Comparison of ENCODE assay signal across 11 cellular contexts in the genomic region with DNA sequence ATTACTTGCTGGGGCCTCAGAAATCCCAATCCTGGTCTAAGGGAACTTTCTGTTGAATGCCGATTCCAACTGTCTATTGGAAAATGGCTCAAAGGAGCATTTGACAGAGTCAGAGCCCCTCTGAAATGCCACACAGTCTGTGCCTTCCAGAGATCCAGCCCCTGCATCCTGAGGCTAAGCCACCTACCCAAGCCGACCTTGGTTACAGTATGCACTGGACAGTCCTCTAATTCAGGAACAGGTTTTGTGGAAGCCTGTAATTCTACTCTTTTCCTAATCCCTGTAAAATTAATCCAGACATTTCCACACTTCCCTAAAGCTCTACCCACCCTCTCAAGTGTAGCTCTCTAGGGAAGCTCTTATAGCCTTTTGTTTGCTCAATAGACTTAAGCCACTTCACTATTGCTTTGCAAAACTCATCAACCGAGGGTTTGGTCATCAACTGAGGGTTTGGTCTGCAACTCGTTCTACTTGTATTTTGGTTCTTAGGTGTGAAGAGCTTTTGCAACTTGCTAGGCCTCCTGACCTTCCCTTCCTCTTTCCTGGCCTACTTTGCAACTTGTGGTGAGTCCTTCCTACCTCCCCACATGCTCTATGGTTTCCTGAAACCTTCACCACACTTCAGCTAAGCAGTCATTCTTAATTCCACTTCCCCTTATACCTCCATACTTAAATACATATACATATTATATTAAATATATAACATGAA.
A peak's percentile ranks its signal among the peaks of the same experiment; 100 is the strongest.
DNase-seq lines count a peak whose midpoint lies in the region; ATAC-seq and TF ChIP-seq lines count a peak whose summit lies in the region.
"Had no signal": no experiment of that assay in that cellular context is flagged by ENCODE, and none has a peak within 500 bp of the region (broad histone marks: within the 10 kb centered on the region; RNA-seq: fewer than 3 reads in every experiment).

No MANE protein-coding gene starts in this region.

- H3K9me3 ChIP-seq in Peyer's patch, result no peaks in the 10 kb centered on the region
- H3K9me3 ChIP-seq in A673 (ENCODE audit: low read depth, low read length, poor library complexity, severe bottlenecking), result peaks cover 4% of the 10 kb centered on the region
- H3K9me3 ChIP-seq in prostate gland, result no peaks in the 10 kb centered on the region
- H3K9me3 ChIP-seq: vagina had no signal

- H3K27me3 Mint-ChIP-seq in activated CD8-positive, alpha-beta memory T cell treated with anti-CD3 and anti-CD28 coated beads, Interleukin-2, amount 10 ng/mL, durations not matched to agents 7 days and 5 days, result no peaks in the 10 kb centered on the region
- H3K27me3 Mint-ChIP-seq in stimulated activated naive CD8-positive, alpha-beta T cell treated with anti-CD3 and anti-CD28 coated beads, Interleukin-15, Interleukin-2, amounts not matched to agents 100 ng/mL and 50 ng/mL, for 24 hours, result no peaks in the 10 kb centered on the region

- H3K27me3 ChIP-seq in Peyer's patch (no peaks in the 10 kb centered on the region), A673 (replicated peaks; ENCODE audit: insufficient read depth, low read depth, low read length, poor library complexity) (peaks cover 24% of the 10 kb centered on the region), prostate gland (replicated peaks; ENCODE audit: insufficient read depth) (no peaks in the 10 kb centered on the region)
- H3K27me3 ChIP-seq: heart left ventricle, vagina had no signal

- H3K9me3 Mint-ChIP-seq in activated CD8-positive, alpha-beta memory T cell treated with anti-CD3 and anti-CD28 coated beads, Interleukin-2, amount 10 ng/mL, durations not matched to agents 7 days and 5 days (ENCODE audit: low read depth), result peaks cover 14% of the 10 kb centered on the region
- H3K9me3 Mint-ChIP-seq in stimulated activated naive CD8-positive, alpha-beta T cell treated with anti-CD3 and anti-CD28 coated beads, Interleukin-15, Interleukin-2, amounts not matched to agents 100 ng/mL and 50 ng/mL, for 24 hours, result peaks cover 12% of the 10 kb centered on the region

- DNase-seq in activated CD8-positive, alpha-beta memory T cell treated with anti-CD3 and anti-CD28 coated beads, Interleukin-2, amount 10 ng/mL, durations not matched to agents 7 days and 5 days, result peak; percentile 77
- no peak for DNase-seq in activated CD8-positive, alpha-beta memory T cell treated with anti-CD3 and anti-CD28 coated beads for 24 hours
- DNase-seq in Peyer's patch, result peak in 2 of 3 donors; percentile 34 to 67
- DNase-seq in A673 (ENCODE audit: low spot score), result no peak
- DNase-seq in amygdala (lab: John Stamatoyannopoulos, UW), result no peak
- DNase-seq in prostate gland (ENCODE audit: low spot score), result no peak
- DNase-seq: heart left ventricle, SHP77 treated with DMSO at 0.1 percent for 48 hours had no signal

- peaks cover 55% of the 10 kb centered on the region for H3K4me1 Mint-ChIP-seq in activated CD8-positive, alpha-beta memory T cell treated with anti-CD3 and anti-CD28 coated beads, Interleukin-2, amount 10 ng/mL, durations not matched to agents 7 days and 5 days
- H3K4me1 Mint-ChIP-seq in stimulated activated naive CD8-positive, alpha-beta T cell treated with anti-CD3 and anti-CD28 coated beads, Interleukin-15, Interleukin-2, amounts not matched to agents 100 ng/mL and 50 ng/mL, for 24 hours (ENCODE audit: low read depth), result peaks cover 23% of the 10 kb centered on the region

- TF ChIP-seq POLR2A in Peyer's patch (IDR thresholded peaks at IDR 0.05) (no peak), prostate gland (IDR thresholded peaks at IDR 0.05) (no peak)

- intact Hi-C loops in A673 (cut with micrococcal nuclease; ENCODE audit: unreplicated experiment) (no loop called here), prostate gland (cut with DNase I) (no loop called here)

- peaks cover 32% of the 10 kb centered on the region for H3K36me3 Mint-ChIP-seq in activated CD8-positive, alpha-beta memory T cell treated with anti-CD3 and anti-CD28 coated beads, Interleukin-2, amount 10 ng/mL, durations not matched to agents 7 days and 5 days
- no peaks in the 10 kb centered on the region for H3K36me3 Mint-ChIP-seq in stimulated activated naive CD8-positive, alpha-beta T cell treated with anti-CD3 and anti-CD28 coated beads, Interleukin-15, Interleukin-2, amounts not matched to agents 100 ng/mL and 50 ng/mL, for 24 hours (ENCODE audit: low read depth)

- TF ChIP-seq CTCF in Peyer's patch (IDR thresholded peaks at IDR 0.05) (no peak), A673 (conservative IDR thresholded peaks at IDR 0.05; ENCODE audit: low read depth, low read length) (no peak), prostate gland (IDR thresholded peaks at IDR 0.05) (no peak)

- peak overlapping the region; percentile 89 for H3K27ac Mint-ChIP-seq in activated CD8-positive, alpha-beta memory T cell treated with anti-CD3 and anti-CD28 coated beads, Interleukin-2, amount 10 ng/mL, durations not matched to agents 7 days and 5 days
- peak overlapping the region; percentile 61 for H3K27ac Mint-ChIP-seq in stimulated activated naive CD8-positive, alpha-beta T cell treated with anti-CD3 and anti-CD28 coated beads, Interleukin-15, Interleukin-2, amounts not matched to agents 100 ng/mL and 50 ng/mL, for 24 hours

- BruUV-seq in A673 (replicated peaks; lab: Mats Ljungman, UMichigan), result no TSS peak

- POLR2A ChIA-PET in A673 (lab: Charles Lee; ENCODE audit: low non-redundant PET), result interaction anchor here (0.6 kb wide), 1 partner anchor 399 kb away, joined by 3 read pairs; no protein-coding TSS in a partner anchor

- H3K27ac ChIP-seq in Peyer's patch, result peak overlapping the region in 1 of 4 donors; percentile 21
- no peak overlapping the region for H3K27ac ChIP-seq in A673 (ENCODE audit: low read depth, low read length, poor library complexity, severe bottlenecking)
- no peak overlapping the region for H3K27ac ChIP-seq in prostate gland
- H3K27ac ChIP-seq: vagina had no signal

- H3K4me1 ChIP-seq in Peyer's patch (peaks cover 0 to 7% (median 3%) of the 10 kb centered on the region in 4 donors), A673 (ENCODE audit: insufficient read depth, low read length, poor library complexity, severe bottlenecking) (no peaks in the 10 kb centered on the region), prostate gland (replicated peaks) (no peaks in the 10 kb centered on the region)
- H3K4me1 ChIP-seq: vagina had no signal

- peak; percentile 77 for ATAC-seq in activated CD8-positive, alpha-beta memory T cell treated with anti-CD3 and anti-CD28 coated beads, Interleukin-2, amount 10 ng/mL, durations not matched to agents 7 days and 5 days
- peak; percentile 78 for ATAC-seq in HG02981 (IDR thresholded peaks at IDR 0.05; ENCODE audit: unreplicated experiment)

- CTCF ChIA-PET in activated CD8-positive, alpha-beta memory T cell treated with anti-CD3 and anti-CD28 coated beads, Interleukin-2, amount 10 ng/mL, durations not matched to agents 7 days and 5 days (lab: Charles Lee), result interaction anchor here (1.1 to 2.2 kb wide), 6 partner anchors 16 to 126 kb away, joined by 3 to 13 read pairs (median 8); no protein-coding TSS in a partner anchor
- CTCF ChIA-PET in A673 (lab: Charles Lee), result no interaction called here

- WGBS in prostate gland, result 83% methylated on average over 4 of the region's 4 CpGs

- H3K36me3 ChIP-seq in Peyer's patch, result no peaks in the 10 kb centered on the region
- no peaks in the 10 kb centered on the region for H3K36me3 ChIP-seq in A673 (ENCODE audit: insufficient read depth, low read length, poor library complexity, severe bottlenecking)
- H3K36me3 ChIP-seq in prostate gland, result no peaks in the 10 kb centered on the region
- H3K36me3 ChIP-seq: heart left ventricle, vagina had no signal

- H3K4me3 ChIP-seq in Peyer's patch (no peak overlapping the region), A673 (ENCODE audit: low read depth, low read length, poor library complexity, severe bottlenecking) (no peak overlapping the region), prostate gland (no peak overlapping the region)
- H3K4me3 ChIP-seq: heart left ventricle, vagina had no signal

- H3K4me3 Mint-ChIP-seq in activated CD8-positive, alpha-beta memory T cell treated with anti-CD3 and anti-CD28 coated beads, Interleukin-2, amount 10 ng/mL, durations not matched to agents 7 days and 5 days, result no peak overlapping the region
- H3K4me3 Mint-ChIP-seq in stimulated activated naive CD8-positive, alpha-beta T cell treated with anti-CD3 and anti-CD28 coated beads, Interleukin-15, Interleukin-2, amounts not matched to agents 100 ng/mL and 50 ng/mL, for 24 hours, result no peak overlapping the region

Comparison
In these comparisons a context has a peak if more than half of its experiments do, and no peak if none do; other contexts are left out.
1. DNase-seq: peak in activated CD8-positive, alpha-beta memory T cell treated with anti-CD3 and anti-CD28 coated beads, Interleukin-2, amount 10 ng/mL, durations not matched to agents 7 days and 5 days (single experiment) and Peyer's patch (2 of 3); none in activated CD8-positive, alpha-beta memory T cell treated with anti-CD3 and anti-CD28 coated beads for 24 hours (single experiment), A673 (single experiment), amygdala (0 of 56) and prostate gland (single experiment).